In the genomic region with DNA sequence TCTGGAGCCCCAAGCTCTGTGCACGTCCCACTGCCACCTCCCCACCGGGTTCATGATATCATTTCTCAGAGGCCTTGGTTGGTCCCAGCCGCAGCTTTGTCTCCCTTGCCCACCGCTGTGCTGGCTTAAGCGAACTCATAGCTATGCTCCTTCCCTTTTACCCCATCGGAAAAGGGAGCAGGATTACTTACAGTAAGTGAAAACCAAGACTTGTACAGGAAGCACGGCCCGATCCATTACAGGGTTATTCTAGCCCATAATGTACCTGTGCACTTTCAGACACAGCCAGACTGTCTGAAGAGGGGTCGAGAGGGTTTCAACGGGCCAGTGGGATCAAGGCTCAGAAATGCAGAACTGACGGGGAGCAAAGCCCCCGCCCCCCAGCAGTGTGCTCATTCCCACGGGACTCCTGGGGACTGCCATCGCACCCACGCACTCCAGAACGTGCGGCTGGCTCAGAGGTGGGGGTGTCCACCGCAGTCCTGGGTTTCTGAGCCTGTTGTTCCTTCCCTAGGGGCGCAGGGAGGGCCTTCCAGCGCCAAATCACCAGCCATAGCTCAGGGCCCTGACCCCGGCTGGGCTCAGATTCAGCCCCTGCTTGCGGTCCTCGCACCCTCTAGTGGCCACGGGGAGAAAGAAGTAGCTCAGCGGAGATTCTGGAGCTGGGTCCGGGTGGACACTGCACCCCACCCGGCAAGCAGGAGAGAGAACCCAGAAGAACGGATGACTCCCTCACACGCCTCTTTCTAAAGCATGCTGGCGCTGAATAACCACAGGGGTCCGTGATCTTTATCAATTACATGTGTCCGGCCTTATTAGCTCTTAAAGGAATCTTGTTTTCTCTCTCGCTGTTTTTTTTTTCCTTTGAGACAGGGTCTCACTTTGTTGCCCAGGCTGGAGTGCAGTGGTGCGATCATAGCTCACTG, we compare ENCODE assay signal across 1 cellular context.
TF ChIP-seq lines count a peak whose summit lies in the region.

No MANE protein-coding gene starts in this region.

TF ChIP-seq in HepG2, 621 proteins besides CTCF, POLR2A, EP300 and RAD21 (continued from another document and continues in another):
- TF ChIP-seq ZNF10 (CRISPR knock-in tag; IDR thresholded peaks at IDR 0.05; ENCODE audit: borderline replicate concordance, low read depth) (no peak), CBX5 (CRISPR knock-in tag; IDR thresholded peaks at IDR 0.05; ENCODE audit: borderline replicate concordance) (peak; percentile 86; the same call in 1 of the 2 replicates), ZSCAN29 (CRISPR knock-in tag; conservative IDR thresholded peaks at IDR 0.05) (peak; percentile 88), TSC22D2 (CRISPR knock-in tag; IDR thresholded peaks at IDR 0.05; ENCODE audit: borderline replicate concordance) (peak; percentile 83; the same call in 1 of the 2 replicates), SALL1 (CRISPR knock-in tag; IDR thresholded peaks at IDR 0.05) (peak; percentile 95), JUND (CRISPR knock-in tag; IDR thresholded peaks at IDR 0.05) (peak; percentile 52; the same call in 1 of the 2 replicates), SOX6 (IDR thresholded peaks at IDR 0.05) (no peak), SOX6 (CRISPR knock-in tag; IDR thresholded peaks at IDR 0.05) (peak; percentile 83), ZFP36 (IDR thresholded peaks at IDR 0.05; ENCODE audit: borderline replicate concordance, low read depth, low read length, partially characterized antibody) (no peak), KAT7 (CRISPR knock-in tag; IDR thresholded peaks at IDR 0.05; ENCODE audit: borderline replicate concordance) (no peak; the same call in none of the 2 replicates), MEIS1 (CRISPR knock-in tag; IDR thresholded peaks at IDR 0.05; ENCODE audit: borderline replicate concordance) (peak; percentile 31; the same call in 1 of the 2 replicates), MIXL1 (CRISPR knock-in tag; IDR thresholded peaks at IDR 0.05) (peak; percentile 86; the same call in 1 of the 2 replicates), ZNF878 (CRISPR knock-in tag; IDR thresholded peaks at IDR 0.05) (no peak), NCOA5 (CRISPR knock-in tag; IDR thresholded peaks at IDR 0.05) (no peak), ZNF230 (CRISPR knock-in tag; IDR thresholded peaks at IDR 0.05) (no peak; the same call in 1 of the 2 replicates), ZNF546 (CRISPR knock-in tag; conservative IDR thresholded peaks at IDR 0.05) (peak; percentile 75), ZNF383 (CRISPR knock-in tag; IDR thresholded peaks at IDR 0.05; ENCODE audit: borderline replicate concordance) (no peak), ARHGAP35 (CRISPR knock-in tag; IDR thresholded peaks at IDR 0.05; ENCODE audit: borderline replicate concordance) (peak; percentile 78; the same call in 1 of the 2 replicates), NFKB2 (CRISPR knock-in tag; IDR thresholded peaks at IDR 0.05; ENCODE audit: borderline replicate concordance) (peak; percentile 88; the same call in 1 of the 2 replicates), TRIM24 (CRISPR knock-in tag; IDR thresholded peaks at IDR 0.05) (no peak), NFE2 (CRISPR knock-in tag; IDR thresholded peaks at IDR 0.05) (peak; percentile 25; the same call in 1 of the 2 replicates), HMG20A (CRISPR knock-in tag; IDR thresholded peaks at IDR 0.05; ENCODE audit: borderline replicate concordance) (peak; percentile 39; the same call in 1 of the 2 replicates), NR2F6 (IDR thresholded peaks at IDR 0.05) (peak; percentile 83), NR2F6 (CRISPR knock-in tag; IDR thresholded peaks at IDR 0.05) (peak; percentile 94), NAIF1 (CRISPR knock-in tag; IDR thresholded peaks at IDR 0.05; ENCODE audit: borderline replicate concordance) (no peak), ZNF781 (CRISPR knock-in tag; IDR thresholded peaks at IDR 0.05; ENCODE audit: borderline replicate concordance, not compliant biosample characterization) (peak; percentile 91), POGZ (CRISPR knock-in tag; IDR thresholded peaks at IDR 0.05) (peak; percentile 63), ZNF567 (CRISPR knock-in tag; IDR thresholded peaks at IDR 0.05; ENCODE audit: borderline replicate concordance) (0 out of 2 replicates have a peak, but pooled peaks have one; percentile 22), ZNF343 (CRISPR knock-in tag; IDR thresholded peaks at IDR 0.05) (no peak; the same call in 1 of the 2 replicates), ZNF563 (CRISPR knock-in tag; IDR thresholded peaks at IDR 0.05) (0 out of 2 replicates have a peak, but pooled peaks have one; percentile 13), MATR3 (CRISPR knock-in tag; IDR thresholded peaks at IDR 0.05) (no peak)
- TF ChIP-seq, protein P1, sequence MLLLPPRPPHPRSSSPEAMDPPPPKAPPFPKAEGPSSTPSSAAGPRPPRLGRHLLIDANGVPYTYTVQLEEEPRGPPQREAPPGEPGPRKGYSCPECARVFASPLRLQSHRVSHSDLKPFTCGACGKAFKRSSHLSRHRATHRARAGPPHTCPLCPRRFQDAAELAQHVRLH (CRISPR knock-in tag; IDR thresholded peaks at IDR 0.05; ENCODE audit: borderline replicate concordance, low read depth): peak; percentile 97; the same call in 1 of the 2 replicates
- TF ChIP-seq, protein P2, sequence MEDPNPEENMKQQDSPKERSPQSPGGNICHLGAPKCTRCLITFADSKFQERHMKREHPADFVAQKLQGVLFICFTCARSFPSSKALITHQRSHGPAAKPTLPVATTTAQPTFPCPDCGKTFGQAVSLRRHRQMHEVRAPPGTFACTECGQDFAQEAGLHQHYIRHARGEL (CRISPR knock-in tag; IDR thresholded peaks at IDR 0.05): no peak
- TF ChIP-seq, protein P3, sequence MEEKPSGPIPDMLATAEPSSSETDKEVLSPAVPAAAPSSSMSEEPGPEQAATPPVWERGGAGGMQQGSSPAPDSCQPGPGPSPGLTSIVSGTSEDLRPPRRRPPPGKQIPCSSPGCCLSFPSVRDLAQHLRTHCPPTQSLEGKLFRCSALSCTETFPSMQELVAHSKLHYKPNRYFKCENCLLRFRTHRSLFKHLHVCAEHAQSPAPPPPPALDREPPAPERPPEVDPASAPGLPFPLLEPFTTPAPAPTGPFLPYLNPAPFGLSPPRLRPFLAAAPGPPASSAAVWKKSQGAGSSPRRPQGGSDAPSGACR (CRISPR knock-in tag; IDR thresholded peaks at IDR 0.05): peak; percentile 94; the same call in 1 of the 2 replicates
- TF ChIP-seq, protein P4, sequence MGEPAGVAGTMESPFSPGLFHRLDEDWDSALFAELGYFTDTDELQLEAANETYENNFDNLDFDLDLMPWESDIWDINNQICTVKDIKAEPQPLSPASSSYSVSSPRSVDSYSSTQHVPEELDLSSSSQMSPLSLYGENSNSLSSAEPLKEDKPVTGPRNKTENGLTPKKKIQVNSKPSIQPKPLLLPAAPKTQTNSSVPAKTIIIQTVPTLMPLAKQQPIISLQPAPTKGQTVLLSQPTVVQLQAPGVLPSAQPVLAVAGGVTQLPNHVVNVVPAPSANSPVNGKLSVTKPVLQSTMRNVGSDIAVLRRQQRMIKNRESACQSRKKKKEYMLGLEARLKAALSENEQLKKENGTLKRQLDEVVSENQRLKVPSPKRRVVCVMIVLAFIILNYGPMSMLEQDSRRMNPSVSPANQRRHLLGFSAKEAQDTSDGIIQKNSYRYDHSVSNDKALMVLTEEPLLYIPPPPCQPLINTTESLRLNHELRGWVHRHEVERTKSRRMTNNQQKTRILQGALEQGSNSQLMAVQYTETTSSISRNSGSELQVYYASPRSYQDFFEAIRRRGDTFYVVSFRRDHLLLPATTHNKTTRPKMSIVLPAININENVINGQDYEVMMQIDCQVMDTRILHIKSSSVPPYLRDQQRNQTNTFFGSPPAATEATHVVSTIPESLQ (CRISPR knock-in tag; conservative IDR thresholded peaks at IDR 0.05): no peak
- TF ChIP-seq, protein P5, sequence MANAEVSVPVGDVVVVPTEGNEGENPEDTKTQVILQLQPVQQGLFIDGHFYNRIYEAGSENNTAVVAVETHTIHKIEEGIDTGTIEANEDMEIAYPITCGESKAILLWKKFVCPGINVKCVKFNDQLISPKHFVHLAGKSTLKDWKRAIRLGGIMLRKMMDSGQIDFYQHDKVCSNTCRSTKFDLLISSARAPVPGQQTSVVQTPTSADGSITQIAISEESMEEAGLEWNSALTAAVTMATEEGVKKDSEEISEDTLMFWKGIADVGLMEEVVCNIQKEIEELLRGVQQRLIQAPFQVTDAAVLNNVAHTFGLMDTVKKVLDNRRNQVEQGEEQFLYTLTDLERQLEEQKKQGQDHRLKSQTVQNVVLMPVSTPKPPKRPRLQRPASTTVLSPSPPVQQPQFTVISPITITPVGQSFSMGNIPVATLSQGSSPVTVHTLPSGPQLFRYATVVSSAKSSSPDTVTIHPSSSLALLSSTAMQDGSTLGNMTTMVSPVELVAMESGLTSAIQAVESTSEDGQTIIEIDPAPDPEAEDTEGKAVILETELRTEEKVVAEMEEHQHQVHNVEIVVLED (CRISPR knock-in tag; IDR thresholded peaks at IDR 0.05; ENCODE audit: borderline replicate concordance): no peak; the same call in 1 of the 2 replicates
- TF ChIP-seq, protein P6, sequence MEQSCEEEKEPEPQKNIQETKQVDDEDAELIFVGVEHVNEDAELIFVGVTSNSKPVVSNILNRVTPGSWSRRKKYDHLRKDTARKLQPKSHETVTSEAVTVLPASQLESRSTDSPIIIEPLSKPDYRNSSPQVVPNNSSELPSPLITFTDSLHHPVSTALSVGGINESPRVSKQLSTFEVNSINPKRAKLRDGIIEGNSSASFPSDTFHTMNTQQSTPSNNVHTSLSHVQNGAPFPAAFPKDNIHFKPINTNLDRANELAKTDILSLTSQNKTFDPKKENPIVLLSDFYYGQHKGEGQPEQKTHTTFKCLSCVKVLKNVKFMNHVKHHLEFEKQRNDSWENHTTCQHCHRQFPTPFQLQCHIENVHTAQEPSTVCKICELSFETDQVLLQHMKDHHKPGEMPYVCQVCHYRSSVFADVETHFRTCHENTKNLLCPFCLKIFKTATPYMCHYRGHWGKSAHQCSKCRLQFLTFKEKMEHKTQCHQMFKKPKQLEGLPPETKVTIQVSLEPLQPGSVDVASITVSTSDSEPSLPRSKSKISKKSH (CRISPR knock-in tag; IDR thresholded peaks at IDR 0.05; ENCODE audit: borderline replicate concordance): peak; percentile 41; the same call in 1 of the 2 replicates
- TF ChIP-seq, protein P7, sequence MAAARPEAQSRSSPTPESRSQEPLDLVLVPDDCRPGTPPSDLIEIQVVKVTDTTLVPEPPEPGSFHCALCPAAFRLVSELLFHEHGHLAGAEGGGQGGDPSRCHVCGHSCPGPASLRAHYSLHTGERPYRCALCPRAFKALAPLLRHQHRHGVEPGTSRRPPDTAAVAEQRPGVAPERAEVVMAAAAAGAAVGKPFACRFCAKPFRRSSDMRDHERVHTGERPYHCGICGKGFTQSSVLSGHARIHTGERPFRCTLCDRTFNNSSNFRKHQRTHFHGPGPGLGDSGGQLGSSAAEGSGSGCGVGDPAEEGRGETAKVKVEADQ (CRISPR knock-in tag; IDR thresholded peaks at IDR 0.05; ENCODE audit: borderline replicate concordance): peak; percentile 97; the same call in 1 of the 2 replicates
- TF ChIP-seq, protein P8, sequence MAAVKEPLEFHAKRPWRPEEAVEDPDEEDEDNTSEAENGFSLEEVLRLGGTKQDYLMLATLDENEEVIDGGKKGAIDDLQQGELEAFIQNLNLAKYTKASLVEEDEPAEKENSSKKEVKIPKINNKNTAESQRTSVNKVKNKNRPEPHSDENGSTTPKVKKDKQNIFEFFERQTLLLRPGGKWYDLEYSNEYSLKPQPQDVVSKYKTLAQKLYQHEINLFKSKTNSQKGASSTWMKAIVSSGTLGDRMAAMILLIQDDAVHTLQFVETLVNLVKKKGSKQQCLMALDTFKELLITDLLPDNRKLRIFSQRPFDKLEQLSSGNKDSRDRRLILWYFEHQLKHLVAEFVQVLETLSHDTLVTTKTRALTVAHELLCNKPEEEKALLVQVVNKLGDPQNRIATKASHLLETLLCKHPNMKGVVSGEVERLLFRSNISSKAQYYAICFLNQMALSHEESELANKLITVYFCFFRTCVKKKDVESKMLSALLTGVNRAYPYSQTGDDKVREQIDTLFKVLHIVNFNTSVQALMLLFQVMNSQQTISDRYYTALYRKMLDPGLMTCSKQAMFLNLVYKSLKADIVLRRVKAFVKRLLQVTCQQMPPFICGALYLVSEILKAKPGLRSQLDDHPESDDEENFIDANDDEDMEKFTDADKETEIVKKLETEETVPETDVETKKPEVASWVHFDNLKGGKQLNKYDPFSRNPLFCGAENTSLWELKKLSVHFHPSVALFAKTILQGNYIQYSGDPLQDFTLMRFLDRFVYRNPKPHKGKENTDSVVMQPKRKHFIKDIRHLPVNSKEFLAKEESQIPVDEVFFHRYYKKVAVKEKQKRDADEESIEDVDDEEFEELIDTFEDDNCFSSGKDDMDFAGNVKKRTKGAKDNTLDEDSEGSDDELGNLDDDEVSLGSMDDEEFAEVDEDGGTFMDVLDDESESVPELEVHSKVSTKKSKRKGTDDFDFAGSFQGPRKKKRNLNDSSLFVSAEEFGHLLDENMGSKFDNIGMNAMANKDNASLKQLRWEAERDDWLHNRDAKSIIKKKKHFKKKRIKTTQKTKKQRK (IDR thresholded peaks at IDR 0.05; ENCODE audit: low read length): no peak
- TF ChIP-seq, protein P9, sequence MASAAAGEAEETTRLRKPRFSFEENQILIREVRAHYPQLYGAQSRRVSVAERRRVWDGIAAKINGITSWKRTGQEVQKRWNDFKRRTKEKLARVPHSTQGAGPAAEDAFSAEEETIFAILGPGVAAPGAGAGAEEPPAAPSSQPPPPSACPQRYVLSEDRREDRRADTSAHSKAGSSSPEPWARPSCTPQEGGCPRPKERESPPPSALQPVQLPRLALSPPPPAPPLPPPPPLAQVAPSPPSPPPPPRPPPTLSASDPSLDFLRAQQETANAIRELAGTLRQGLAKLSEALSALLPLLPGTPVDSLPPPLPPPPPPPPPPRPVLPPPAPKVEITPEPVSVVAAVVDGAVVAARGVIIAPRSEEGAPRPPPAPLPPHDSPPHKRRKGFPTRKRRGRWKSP (CRISPR knock-in tag; IDR thresholded peaks at IDR 0.05): peak; percentile 89
- TF ChIP-seq, protein P10, sequence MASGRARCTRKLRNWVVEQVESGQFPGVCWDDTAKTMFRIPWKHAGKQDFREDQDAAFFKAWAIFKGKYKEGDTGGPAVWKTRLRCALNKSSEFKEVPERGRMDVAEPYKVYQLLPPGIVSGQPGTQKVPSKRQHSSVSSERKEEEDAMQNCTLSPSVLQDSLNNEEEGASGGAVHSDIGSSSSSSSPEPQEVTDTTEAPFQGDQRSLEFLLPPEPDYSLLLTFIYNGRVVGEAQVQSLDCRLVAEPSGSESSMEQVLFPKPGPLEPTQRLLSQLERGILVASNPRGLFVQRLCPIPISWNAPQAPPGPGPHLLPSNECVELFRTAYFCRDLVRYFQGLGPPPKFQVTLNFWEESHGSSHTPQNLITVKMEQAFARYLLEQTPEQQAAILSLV (CRISPR knock-in tag; IDR thresholded peaks at IDR 0.05; ENCODE audit: borderline replicate concordance): peak; percentile 79; the same call in 1 of the 2 replicates
- TF ChIP-seq, protein P11, sequence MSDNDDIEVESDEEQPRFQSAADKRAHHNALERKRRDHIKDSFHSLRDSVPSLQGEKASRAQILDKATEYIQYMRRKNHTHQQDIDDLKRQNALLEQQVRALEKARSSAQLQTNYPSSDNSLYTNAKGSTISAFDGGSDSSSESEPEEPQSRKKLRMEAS (IDR thresholded peaks at IDR 0.05): peak; percentile 37; the same call in 1 of the 2 replicates
